Comparison of ENCODE assay signal across 14 cellular contexts in the genomic region with DNA sequence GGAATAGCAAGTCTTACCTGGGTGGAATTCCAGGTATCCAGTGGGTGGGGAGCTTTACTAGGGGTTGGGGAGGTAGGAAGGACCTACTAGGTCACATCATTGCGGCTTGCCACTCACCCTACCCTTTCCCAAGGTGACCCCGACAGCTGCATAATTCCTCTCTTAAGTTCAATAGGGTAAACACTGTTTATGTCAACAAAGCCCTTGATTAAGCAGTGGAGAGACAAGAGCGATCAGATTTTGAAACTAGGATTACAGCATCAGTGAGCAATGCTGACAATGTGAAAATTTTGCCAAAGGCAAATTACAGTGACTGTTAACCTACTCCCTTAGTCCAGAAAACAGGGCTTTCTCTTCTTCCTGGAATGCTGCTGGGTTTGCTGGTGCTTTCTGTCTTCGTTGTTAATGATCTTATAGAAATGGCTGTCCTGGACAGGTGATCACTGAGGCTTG. TPM values are rescaled to one million over a fixed set of nuclear protein-coding genes. Genes with fewer than 3 reads are reported as not detected.
A peak's percentile ranks its signal among the peaks of the same experiment; 100 is the strongest.
DNase-seq lines count a peak whose midpoint lies in the region; ATAC-seq, FAIRE-seq and TF ChIP-seq lines count a peak whose summit lies in the region.
"Had no signal": no experiment of that assay in that cellular context is flagged by ENCODE, and none has a peak within 500 bp of the region (broad histone marks: within the 10 kb centered on the region; RNA-seq: fewer than 3 reads in every experiment).

No MANE protein-coding gene starts in this region.

- dilution Hi-C loops in keratinocyte (cut with MboI; ENCODE audit: extremely low pct_ligation_motif_present, low sequenced_read_pairs): no loop called here

- peaks cover 19% of the 10 kb centered on the region for H3K4me1 ChIP-seq in keratinocyte (ENCODE audit: control insufficient read depth, extremely low read depth, insufficient read depth, low read length)
- H3K4me1 ChIP-seq in aorta (ENCODE audit: control insufficient read depth in 1 of 2, insufficient read depth in 2 of 2, low read length in 2 of 2): no peaks in the 10 kb centered on the region

- peak; percentile 93 for FAIRE-seq in keratinocyte (lab: Jason Lieb, UNC)
- FAIRE-seq: A204.1, colon had no signal

- no peaks in the 10 kb centered on the region for H3K9me3 ChIP-seq in keratinocyte (ENCODE audit: control insufficient read depth, low read depth, low read length)
- peaks cover 1% of the 10 kb centered on the region for H3K9me3 ChIP-seq in aorta (ENCODE audit: control insufficient read depth, low read length)

- H3K27me3 ChIP-seq in keratinocyte (ENCODE audit: control insufficient read depth, extremely low read depth, insufficient read depth, low read length) (no peaks in the 10 kb centered on the region), aorta (ENCODE audit: control insufficient read depth in 1 of 2, insufficient read depth in 2 of 2, low read length in 1 of 2) (no peaks in the 10 kb centered on the region)

- H3K79me2 ChIP-seq in keratinocyte (ENCODE audit: control insufficient read depth, insufficient read depth, low read length): no peaks in the 10 kb centered on the region

- no peak overlapping the region for H2AFZ ChIP-seq in keratinocyte (ENCODE audit: control insufficient read depth, low read length)

- no peaks in the 10 kb centered on the region for H4K20me1 ChIP-seq in keratinocyte (ENCODE audit: control insufficient read depth, extremely low read depth, insufficient read depth, low read length)

- no peaks in the 10 kb centered on the region for H3K9me1 ChIP-seq in keratinocyte (ENCODE audit: control insufficient read depth, extremely low read depth, insufficient read depth, low read length)

- intact Hi-C loops in aorta (cut with DNase I): no loop called here

- H3K9ac ChIP-seq in keratinocyte (ENCODE audit: control insufficient read depth, extremely low read depth, insufficient read depth, low read length): no peak overlapping the region

- WGBS in aorta, 2 donors: 57 to 67% methylated on average over 4 of the region's 4 CpGs

- peak; percentile 22 for DNase-seq in SIG-M5 treated with dmso at 0.1 percent for 504 hours (lab: John Stamatoyannopoulos, UW; ENCODE audit: unreplicated experiment)
- DNase-seq in SIG-M5 (lab: John Stamatoyannopoulos, UW): no peak
- DNase-seq in astrocyte of the hippocampus (ENCODE audit: low read depth, low spot score): peak; percentile 31
- peak; percentile 42 for DNase-seq in keratinocyte (ENCODE audit: low read depth, low spot score)
- no peak for DNase-seq in aorta
- DNase-seq in DMS114 treated with DMSO at 0.1 percent for 48 hours (lab: John Stamatoyannopoulos, UW; ENCODE audit: unreplicated experiment): no peak
- no peak for DNase-seq in NCI-H2171 (lab: John Stamatoyannopoulos, UW)
- DNase-seq: activated T-cell treated with anti-CD3 and anti-CD28 coated beads, Interleukin-2, amount 50 U/mL, for 48 hours; stimulated activated naive CD8-positive, alpha-beta T cell treated with anti-CD3 and anti-CD28 coated beads, Interleukin-15, amount 100 ng/mL, for 72 hours had no signal

- H3K4me3 ChIP-seq in keratinocyte (ENCODE audit: control insufficient read depth in 2 of 3, extremely low read depth in 1 of 3, insufficient read depth in 2 of 3, low read depth in 1 of 3, low read length in 3 of 3) (peak overlapping the region in 1 of 3 experiments; percentile 10), aorta (ENCODE audit: low read length in 2 of 2) (no peak overlapping the region)

- H3K4me2 ChIP-seq in keratinocyte (ENCODE audit: control insufficient read depth, extremely low read depth, insufficient read depth, low read depth, low read length): peak overlapping the region; percentile 33

- ATAC-seq in aorta (ENCODE audit: low FRiP score): peak; percentile 41
- ATAC-seq in HG02798 (IDR thresholded peaks at IDR 0.05; ENCODE audit: poor library complexity, unreplicated experiment): no peak
- ATAC-seq: stimulated activated naive CD8-positive, alpha-beta T cell treated with anti-CD3 and anti-CD28 coated beads, Interleukin-15, amount 100 ng/mL, for 72 hours had no signal

- TF ChIP-seq CTCF in keratinocyte (optimal IDR thresholded peaks at IDR 0.05 in 1 of 3, IDR thresholded peaks at IDR 0.05 in 1 of 3, conservative IDR thresholded peaks at IDR 0.05 in 1 of 3; ENCODE audit: extremely low read depth in 1 of 3, insufficient read depth in 2 of 3, low read length in 3 of 3): no peak

- no peaks in the 10 kb centered on the region for H3K36me3 ChIP-seq in keratinocyte (ENCODE audit: control insufficient read depth in 2 of 2, extremely low read depth in 1 of 2, insufficient read depth in 2 of 2, low read length in 2 of 2)
- H3K36me3 ChIP-seq in aorta (ENCODE audit: control insufficient read depth in 1 of 2, insufficient read depth in 2 of 2, low read length in 1 of 2): no peaks in the 10 kb centered on the region

- no peak overlapping the region for H3K27ac ChIP-seq in keratinocyte (ENCODE audit: control insufficient read depth, insufficient read depth, low read length)
- no peak overlapping the region for H3K27ac ChIP-seq in aorta (ENCODE audit: low read depth in 1 of 2, low read length in 2 of 2)

RNA-seq across cellular contexts. Expression of gene SLC19A3, which starts 14.5 kb away (rescaled TPM):
- polyA plus RNA-seq in keratinocyte: 0.25 to 1.0 TPM (median 0.58 TPM) in 3 replicates
- 0.10 TPM for polyA plus RNA-seq in keratinocyte (2011; ENCODE audit: low read depth)
- 0.41 and 0.44 TPM in 2 replicates for polyA plus RNA-seq in keratinocyte (2011; cell fraction: cytosol; rRNA removed)
- polyA plus RNA-seq in keratinocyte (2011; cell fraction: nucleus; rRNA removed): 0.51 and 0.94 TPM in 2 replicates
- 0.25 and 0.59 TPM in 2 replicates for polyA plus RNA-seq in keratinocyte (2012; ENCODE audit: low replicate concordance)
- polyA minus RNA-seq in keratinocyte: 0.79 to 1.2 TPM in 2 of 3 replicates, not detected in the other
- polyA minus RNA-seq in keratinocyte (2011; cell fraction: cytosol; rRNA and poly(A)+ RNA removed): not detected
- 0.74 and 0.78 TPM in 2 replicates for polyA minus RNA-seq in keratinocyte (2011; cell fraction: nucleus; rRNA and poly(A)+ RNA removed)
- total RNA-seq in aorta: 1 to 10 TPM; 2.8 to 5.1 TPM
- 1 to 10 TPM in 1 of 2 donors, under 1 TPM in 1; 0.63 to 1.0 TPM for polyA plus RNA-seq in aorta
- total RNA-seq: OCI-LY7 had no signal

RNA-seq across cellular contexts. Expression of gene SCYGR6, which starts 21.3 kb away (rescaled TPM):
- polyA plus RNA-seq in keratinocyte (not detected in 3 replicates), aorta (not detected)
- not detected for polyA plus RNA-seq in keratinocyte (2011; ENCODE audit: low read depth)
- not detected in 2 replicates for polyA plus RNA-seq in keratinocyte (2011; cell fraction: cytosol; rRNA removed)
- polyA plus RNA-seq in keratinocyte (2011; cell fraction: nucleus; rRNA removed): not detected in 2 replicates
- not detected in 2 replicates for polyA plus RNA-seq in keratinocyte (2012; ENCODE audit: low replicate concordance)
- polyA minus RNA-seq in keratinocyte: not detected in 3 replicates
- not detected for polyA minus RNA-seq in keratinocyte (2011; cell fraction: cytosol; rRNA and poly(A)+ RNA removed)
- not detected in 2 replicates for polyA minus RNA-seq in keratinocyte (2011; cell fraction: nucleus; rRNA and poly(A)+ RNA removed)
- total RNA-seq in aorta: not detected
- total RNA-seq: OCI-LY7 had no signal
- polyA plus RNA-seq: neural cell had no signal

RNA-seq across cellular contexts. Expression of gene SCYGR7, which starts 24.8 kb away (rescaled TPM):
- polyA plus RNA-seq in keratinocyte: not detected in 3 replicates
- polyA plus RNA-seq in keratinocyte (2011; ENCODE audit: low read depth): not detected
- not detected in 2 replicates for polyA plus RNA-seq in keratinocyte (2011; cell fraction: cytosol; rRNA removed)
- polyA plus RNA-seq in keratinocyte (2011; cell fraction: nucleus; rRNA removed): not detected in 2 replicates
- polyA plus RNA-seq in keratinocyte (2012; ENCODE audit: low replicate concordance): not detected in 2 replicates
- polyA minus RNA-seq in keratinocyte: not detected in 3 replicates
- not detected for polyA minus RNA-seq in keratinocyte (2011; cell fraction: cytosol; rRNA and poly(A)+ RNA removed)
- polyA minus RNA-seq in keratinocyte (2011; cell fraction: nucleus; rRNA and poly(A)+ RNA removed): not detected in 2 replicates
- not detected for total RNA-seq in aorta
- not detected for polyA plus RNA-seq in aorta
- total RNA-seq: OCI-LY7 had no signal
- polyA plus RNA-seq: neural cell had no signal

RNA-seq across cellular contexts. Expression of gene SCYGR5, which starts 36.7 kb away (rescaled TPM):
- polyA plus RNA-seq in keratinocyte (not detected in 3 replicates), aorta (not detected)
- polyA plus RNA-seq in keratinocyte (2011; ENCODE audit: low read depth): not detected
- polyA plus RNA-seq in keratinocyte (2011; cell fraction: cytosol; rRNA removed): not detected in 2 replicates
- not detected in 2 replicates for polyA plus RNA-seq in keratinocyte (2011; cell fraction: nucleus; rRNA removed)
- polyA plus RNA-seq in keratinocyte (2012; ENCODE audit: low replicate concordance): not detected in 2 replicates
- not detected in 3 replicates for polyA minus RNA-seq in keratinocyte
- polyA minus RNA-seq in keratinocyte (2011; cell fraction: cytosol; rRNA and poly(A)+ RNA removed): not detected
- polyA minus RNA-seq in keratinocyte (2011; cell fraction: nucleus; rRNA and poly(A)+ RNA removed): not detected in 2 replicates
- total RNA-seq in aorta: not detected
- total RNA-seq: OCI-LY7 had no signal
- polyA plus RNA-seq: neural cell had no signal

RNA-seq across cellular contexts. Expression of gene SCYGR8, which starts 42.4 kb away (rescaled TPM):
- polyA plus RNA-seq in keratinocyte (not detected in 3 replicates), aorta (not detected)
- polyA plus RNA-seq in keratinocyte (2011; ENCODE audit: low read depth): not detected
- polyA plus RNA-seq in keratinocyte (2011; cell fraction: cytosol; rRNA removed): not detected in 2 replicates
- polyA plus RNA-seq in keratinocyte (2011; cell fraction: nucleus; rRNA removed): not detected in 2 replicates
- polyA plus RNA-seq in keratinocyte (2012; ENCODE audit: low replicate concordance): not detected in 2 replicates
- not detected in 3 replicates for polyA minus RNA-seq in keratinocyte
- polyA minus RNA-seq in keratinocyte (2011; cell fraction: cytosol; rRNA and poly(A)+ RNA removed): not detected
- not detected in 2 replicates for polyA minus RNA-seq in keratinocyte (2011; cell fraction: nucleus; rRNA and poly(A)+ RNA removed)
- not detected for total RNA-seq in aorta
- total RNA-seq: OCI-LY7 had no signal
- polyA plus RNA-seq: neural cell had no signal

Comparison
In these comparisons a context has a peak if more than half of its experiments do, and no peak if none do; other contexts are left out.
1. DNase-seq: peak in SIG-M5 treated with dmso at 0.1 percent for 504 hours (single experiment), astrocyte of the hippocampus (single experiment) and keratinocyte (single experiment); none in SIG-M5 (single experiment), aorta (0 of 2), DMS114 treated with DMSO at 0.1 percent for 48 hours (single experiment) and NCI-H2171 (single experiment).